In the genomic region with DNA sequence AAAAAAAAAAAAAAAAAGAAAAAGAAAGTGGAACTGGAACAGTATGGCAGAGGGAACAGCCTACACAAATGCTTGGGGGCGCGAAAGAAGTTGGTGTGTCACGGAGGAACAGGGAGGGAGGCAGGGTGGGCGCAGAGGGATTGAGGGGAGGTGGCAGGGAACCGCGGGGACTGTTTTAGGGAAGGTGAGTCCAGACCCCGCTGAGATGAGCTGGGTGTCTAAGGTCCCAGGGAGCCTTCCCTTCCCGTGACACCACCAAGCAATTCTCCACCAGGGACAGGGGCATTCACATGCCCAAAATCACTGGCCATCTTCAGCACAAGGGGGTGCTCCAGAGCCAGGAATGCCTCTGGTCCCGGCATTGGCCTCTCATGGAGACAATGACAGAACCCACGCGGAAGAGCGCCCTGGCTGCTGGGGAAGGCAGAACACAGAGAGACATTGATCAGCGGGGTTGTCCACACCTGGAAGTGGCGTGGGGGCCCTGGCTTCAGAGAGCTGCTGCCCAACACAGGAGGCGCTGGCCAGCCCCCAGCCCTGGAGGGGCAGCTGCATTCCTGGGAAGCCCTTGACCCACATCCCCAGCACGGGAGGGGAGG, we compare ENCODE assay signal across 9 cellular contexts. TPM values are rescaled to one million over a fixed set of nuclear protein-coding genes. Genes with fewer than 3 reads are reported as not detected.
A peak's percentile ranks its signal among the peaks of the same experiment; 100 is the strongest.
DNase-seq lines count a peak whose midpoint lies in the region; TF ChIP-seq lines count a peak whose summit lies in the region.
"Had no signal": no experiment of that assay in that cellular context is flagged by ENCODE, and none has a peak within 500 bp of the region (broad histone marks: within the 10 kb centered on the region; RNA-seq: fewer than 3 reads in every experiment).

No MANE protein-coding gene starts in this region.

- H3K9me3 Mint-ChIP-seq in activated naive CD8-positive, alpha-beta T cell (ENCODE audit: low read depth), result no peaks in the 10 kb centered on the region
- H3K9me3 Mint-ChIP-seq in glutamatergic neuron (ENCODE audit: unreplicated experiment), result peaks cover 20% of the 10 kb centered on the region

- H3K36me3 Mint-ChIP-seq in activated naive CD8-positive, alpha-beta T cell, result no peaks in the 10 kb centered on the region
- H3K36me3 Mint-ChIP-seq in glutamatergic neuron (ENCODE audit: unreplicated experiment), result no peaks in the 10 kb centered on the region

- H3K4me1 Mint-ChIP-seq in activated naive CD8-positive, alpha-beta T cell (ENCODE audit: low read depth), result peaks cover 25% of the 10 kb centered on the region
- H3K4me1 Mint-ChIP-seq in glutamatergic neuron (ENCODE audit: low read depth, unreplicated experiment), result peaks cover 13% of the 10 kb centered on the region

- no peaks in the 10 kb centered on the region for H3K27me3 Mint-ChIP-seq in activated naive CD8-positive, alpha-beta T cell
- peaks cover 8% of the 10 kb centered on the region for H3K27me3 Mint-ChIP-seq in glutamatergic neuron (ENCODE audit: unreplicated experiment)

- H3K27ac Mint-ChIP-seq in activated naive CD8-positive, alpha-beta T cell, result peak overlapping the region; percentile 54
- peak overlapping the region; percentile 68 for H3K27ac Mint-ChIP-seq in glutamatergic neuron (ENCODE audit: unreplicated experiment)

- DNase-seq in AG20443 (ENCODE audit: low spot score), result peak; percentile 75
- DNase-seq in GM12865 (ENCODE audit: low read depth), result peak; percentile 71
- DNase-seq in NCI-H345 treated with DMSO at 0.1 percent for 48 hours (lab: John Stamatoyannopoulos, UW; ENCODE audit: unreplicated experiment), result peak; percentile 17
- DNase-seq in glutamatergic neuron, result peak; percentile 82
- peak; percentile 86 for DNase-seq in pons (ENCODE audit: low spot score)
- no peak for DNase-seq in NCI-H510A treated with DMSO at 0.1 percent for 48 hours (lab: John Stamatoyannopoulos, UW)
- no peak for DNase-seq in NK-92 (lab: John Stamatoyannopoulos, UW; ENCODE audit: unreplicated experiment)

- H3K4me3 Mint-ChIP-seq in activated naive CD8-positive, alpha-beta T cell, result peak overlapping the region; percentile 46
- H3K4me3 Mint-ChIP-seq in glutamatergic neuron (ENCODE audit: unreplicated experiment), result no peak overlapping the region

- H3K4me3 ChIP-seq in GM12865 (ENCODE audit: low read depth, low read length), result no peak overlapping the region

- TF ChIP-seq CTCF in GM12865 (IDR thresholded peaks at IDR 0.05; ENCODE audit: insufficient read depth, low read depth, low read length, missing control alignments) (peak; percentile 60), glutamatergic neuron (IDR thresholded peaks at IDR 0.05; ENCODE audit: partially characterized antibody, unreplicated experiment) (peak; percentile 17)

RNA-seq across cellular contexts. Expression of a gene that starts 6.9 kb away (rescaled TPM):
- total RNA-seq in glutamatergic neuron (ENCODE audit: unreplicated experiment), result not detected
- total RNA-seq: pulmonary artery endothelial cell had no signal

RNA-seq across cellular contexts. Expression of a gene that starts 18.8 kb away (rescaled TPM):
- not detected for total RNA-seq in glutamatergic neuron (ENCODE audit: unreplicated experiment)

RNA-seq across cellular contexts. Expression of a gene that starts 25.9 kb away (rescaled TPM):
- total RNA-seq in glutamatergic neuron (ENCODE audit: unreplicated experiment), result 11.0 TPM

RNA-seq across cellular contexts. Expression of a gene that starts 32.9 kb away (rescaled TPM):
- 0.25 TPM for total RNA-seq in glutamatergic neuron (ENCODE audit: unreplicated experiment)
- total RNA-seq: pulmonary artery endothelial cell had no signal

RNA-seq across cellular contexts. Expression of a gene that starts 38.4 kb away (rescaled TPM):
- 101 TPM for total RNA-seq in glutamatergic neuron (ENCODE audit: unreplicated experiment)

Comparison
In these comparisons a context has a peak if more than half of its experiments do, and no peak if none do; other contexts are left out.
1. DNase-seq: peak in AG20443 (single experiment), GM12865 (single experiment), NCI-H345 treated with DMSO at 0.1 percent for 48 hours (single experiment), glutamatergic neuron (single experiment) and pons (single experiment); none in NCI-H510A treated with DMSO at 0.1 percent for 48 hours (single experiment) and NK-92 (single experiment).